8 cellular contexts compared by ENCODE assay signal in the genomic region with DNA sequence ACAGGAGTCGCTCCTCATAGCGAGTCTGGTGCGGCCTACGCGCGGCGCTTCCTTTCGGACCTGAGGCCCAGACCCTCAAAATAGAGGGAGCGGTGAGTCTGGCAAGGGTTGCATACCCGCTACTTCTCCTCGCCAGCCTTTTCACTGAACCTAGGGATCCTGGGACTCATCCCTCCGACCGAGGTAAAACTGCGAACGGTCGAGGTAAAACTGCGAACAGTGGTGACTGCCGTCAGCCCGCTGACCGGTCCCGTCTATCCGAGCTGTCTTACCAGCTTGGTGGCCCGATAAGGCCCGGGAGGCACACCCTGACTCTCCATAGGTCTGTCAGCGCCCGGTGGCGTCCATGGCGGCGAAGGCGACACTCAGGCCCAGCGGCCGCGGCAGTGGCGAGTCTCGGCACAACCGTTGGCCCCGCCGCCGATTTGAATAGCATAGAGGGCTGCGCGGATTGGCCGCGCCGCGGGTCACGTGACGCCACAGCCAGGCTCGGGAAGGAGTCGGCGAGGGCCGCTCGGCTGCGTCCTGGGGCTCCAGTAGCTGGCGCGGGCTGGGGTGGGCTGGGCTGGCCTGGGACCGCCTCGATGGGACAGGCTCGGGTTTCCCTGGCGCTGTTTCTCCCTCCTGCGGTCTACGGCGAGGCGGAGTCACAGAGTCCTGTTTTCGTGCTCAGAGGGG. TPM values are rescaled to one million over a fixed set of nuclear protein-coding genes. Genes with fewer than 3 reads are reported as not detected.
DNase-seq lines count a peak whose midpoint lies in the region; ATAC-seq and TF ChIP-seq lines count a peak whose summit lies in the region.

A gene with protein sequence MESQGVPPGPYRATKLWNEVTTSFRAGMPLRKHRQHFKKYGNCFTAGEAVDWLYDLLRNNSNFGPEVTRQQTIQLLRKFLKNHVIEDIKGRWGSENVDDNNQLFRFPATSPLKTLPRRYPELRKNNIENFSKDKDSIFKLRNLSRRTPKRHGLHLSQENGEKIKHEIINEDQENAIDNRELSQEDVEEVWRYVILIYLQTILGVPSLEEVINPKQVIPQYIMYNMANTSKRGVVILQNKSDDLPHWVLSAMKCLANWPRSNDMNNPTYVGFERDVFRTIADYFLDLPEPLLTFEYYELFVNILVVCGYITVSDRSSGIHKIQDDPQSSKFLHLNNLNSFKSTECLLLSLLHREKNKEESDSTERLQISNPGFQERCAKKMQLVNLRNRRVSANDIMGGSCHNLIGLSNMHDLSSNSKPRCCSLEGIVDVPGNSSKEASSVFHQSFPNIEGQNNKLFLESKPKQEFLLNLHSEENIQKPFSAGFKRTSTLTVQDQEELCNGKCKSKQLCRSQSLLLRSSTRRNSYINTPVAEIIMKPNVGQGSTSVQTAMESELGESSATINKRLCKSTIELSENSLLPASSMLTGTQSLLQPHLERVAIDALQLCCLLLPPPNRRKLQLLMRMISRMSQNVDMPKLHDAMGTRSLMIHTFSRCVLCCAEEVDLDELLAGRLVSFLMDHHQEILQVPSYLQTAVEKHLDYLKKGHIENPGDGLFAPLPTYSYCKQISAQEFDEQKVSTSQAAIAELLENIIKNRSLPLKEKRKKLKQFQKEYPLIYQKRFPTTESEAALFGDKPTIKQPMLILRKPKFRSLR (minus strand): TSS at position 403 of the 678 bp plus-strand sequence. CDS start 83 bp downstream, at position 320.

- peak within 1 kb of the TSS; percentile 44 to 69 (median 62) for H3K4me3 ChIP-seq in Peyer's patch

- H3K27me3 ChIP-seq in Peyer's patch = no peaks in the 10 kb centered on the region

- no peak for TF ChIP-seq POLR2A in Peyer's patch (IDR thresholded peaks at IDR 0.05)

- H3K4me1 Mint-ChIP-seq in activated T-helper 1 cell treated with anti-CD3 and anti-CD28 coated beads, Interleukin-12 subunit alpha, Interleukin-12 subunit beta, Interleukin-2, Interleukin-4 antibody, amounts not matched to agents 30 ng/mL and 10 ng/mL and 1 ng/mL, durations not matched to agents 14 hours and 24 hours and 36 hours (ENCODE audit: low read depth) = peaks cover 27% of the 10 kb centered on the region
- peaks cover 24% of the 10 kb centered on the region in 2 donors for H3K4me1 Mint-ChIP-seq in natural killer cell treated with Interleukin-12 subunit alpha and Interleukin-12 subunit beta and Interleukin-15 and Interleukin-18, amount 100 ng/mL, for 72 hours (ENCODE audit: low read depth in 2 of 2)

- no peak within 1 kb of the TSS for H3K27ac ChIP-seq in Peyer's patch

- peak; percentile 95 for ATAC-seq in GM21723 (IDR thresholded peaks at IDR 0.05; ENCODE audit: unreplicated experiment)
- ATAC-seq in natural killer cell treated with Interleukin-12 subunit alpha and Interleukin-12 subunit beta and Interleukin-15 and Interleukin-18, amount 100 ng/mL, for 72 hours = peak; percentile 98 to 99

- peak in 1 of 6 experiments; percentile 8 for TF ChIP-seq CTCF in Peyer's patch (IDR thresholded peaks at IDR 0.05)

- H3K9me3 ChIP-seq in Peyer's patch = no peaks in the 10 kb centered on the region

- H3K4me3 Mint-ChIP-seq in activated T-helper 1 cell treated with anti-CD3 and anti-CD28 coated beads, Interleukin-12 subunit alpha, Interleukin-12 subunit beta, Interleukin-2, Interleukin-4 antibody, amounts not matched to agents 30 ng/mL and 10 ng/mL and 1 ng/mL, durations not matched to agents 14 hours and 24 hours and 36 hours = peak within 1 kb of the TSS; percentile 92
- H3K4me3 Mint-ChIP-seq in natural killer cell treated with Interleukin-12 subunit alpha and Interleukin-12 subunit beta and Interleukin-15 and Interleukin-18, amount 100 ng/mL, for 72 hours = peak within 1 kb of the TSS; percentile 82

- H3K36me3 ChIP-seq in Peyer's patch = no peaks in the 10 kb centered on the region

- intact Hi-C loops in activated T-helper 1 cell treated with anti-CD3 and anti-CD28 coated beads, Interleukin-12 subunit alpha, Interleukin-12 subunit beta, Interleukin-2, Interleukin-4 antibody, amounts not matched to agents 30 ng/mL and 10 ng/mL and 1 ng/mL, durations not matched to agents 14 hours and 24 hours and 36 hours (cut with micrococcal nuclease) = loop anchor here (1.0 to 5.0 kb wide), 4 partner anchors 10 to 1725 kb away; partner anchors contain the start of gene SRSF11

- H3K9me3 Mint-ChIP-seq in activated T-helper 1 cell treated with anti-CD3 and anti-CD28 coated beads, Interleukin-12 subunit alpha, Interleukin-12 subunit beta, Interleukin-2, Interleukin-4 antibody, amounts not matched to agents 30 ng/mL and 10 ng/mL and 1 ng/mL, durations not matched to agents 14 hours and 24 hours and 36 hours = no peaks in the 10 kb centered on the region
- H3K9me3 Mint-ChIP-seq in natural killer cell treated with Interleukin-12 subunit alpha and Interleukin-12 subunit beta and Interleukin-15 and Interleukin-18, amount 100 ng/mL, for 72 hours = no peaks in the 10 kb centered on the region

- DNase-seq in DMS79 (lab: John Stamatoyannopoulos, UW) = peak; percentile 88
- DNase-seq in KG1 (lab: John Stamatoyannopoulos, UW) = peak; percentile 80
- peak; percentile 71 to 96 (median 94) for DNase-seq in Peyer's patch
- peak; percentile 84 for DNase-seq in activated T-helper 1 cell treated with anti-CD3 and anti-CD28 coated beads, Interleukin-12 subunit alpha, Interleukin-12 subunit beta, Interleukin-2, Interleukin-4 antibody, amounts not matched to agents 30 ng/mL and 10 ng/mL and 1 ng/mL, durations not matched to agents 14 hours and 24 hours and 36 hours (ENCODE audit: low spot score)
- DNase-seq in fibroblast of peridontal ligament (ENCODE audit: extremely low read depth) = peak; percentile 90
- peak; percentile 89 for DNase-seq in natural killer cell treated with Interleukin-12 subunit alpha and Interleukin-12 subunit beta and Interleukin-15 and Interleukin-18, amount 100 ng/mL, for 72 hours (ENCODE audit: low spot score)
- DNase-seq in stimulated activated naive CD4-positive, alpha-beta T cell treated with Interleukin-2 at 50 U/mL for 16 hours (lab: John Stamatoyannopoulos, UW) = peak; percentile 75

- peak within 1 kb of the TSS; percentile 81 for H3K27ac Mint-ChIP-seq in activated T-helper 1 cell treated with anti-CD3 and anti-CD28 coated beads, Interleukin-12 subunit alpha, Interleukin-12 subunit beta, Interleukin-2, Interleukin-4 antibody, amounts not matched to agents 30 ng/mL and 10 ng/mL and 1 ng/mL, durations not matched to agents 14 hours and 24 hours and 36 hours
- peak within 1 kb of the TSS; percentile 58 to 78 for H3K27ac Mint-ChIP-seq in natural killer cell treated with Interleukin-12 subunit alpha and Interleukin-12 subunit beta and Interleukin-15 and Interleukin-18, amount 100 ng/mL, for 72 hours

- peaks cover 17% of the 10 kb centered on the region for H3K27me3 Mint-ChIP-seq in activated T-helper 1 cell treated with anti-CD3 and anti-CD28 coated beads, Interleukin-12 subunit alpha, Interleukin-12 subunit beta, Interleukin-2, Interleukin-4 antibody, amounts not matched to agents 30 ng/mL and 10 ng/mL and 1 ng/mL, durations not matched to agents 14 hours and 24 hours and 36 hours (ENCODE audit: insufficient read depth)
- H3K27me3 Mint-ChIP-seq in natural killer cell treated with Interleukin-12 subunit alpha and Interleukin-12 subunit beta and Interleukin-15 and Interleukin-18, amount 100 ng/mL, for 72 hours = peaks cover 0 to 4% of the 10 kb centered on the region in 2 donors

- H3K4me1 ChIP-seq in Peyer's patch = peaks cover 0 to 9% (median 2%) of the 10 kb centered on the region in 4 donors

- peaks cover 7% of the 10 kb centered on the region for H3K36me3 Mint-ChIP-seq in activated T-helper 1 cell treated with anti-CD3 and anti-CD28 coated beads, Interleukin-12 subunit alpha, Interleukin-12 subunit beta, Interleukin-2, Interleukin-4 antibody, amounts not matched to agents 30 ng/mL and 10 ng/mL and 1 ng/mL, durations not matched to agents 14 hours and 24 hours and 36 hours (ENCODE audit: low read depth)
- peaks cover 6% of the 10 kb centered on the region for H3K36me3 Mint-ChIP-seq in natural killer cell treated with Interleukin-12 subunit alpha and Interleukin-12 subunit beta and Interleukin-15 and Interleukin-18, amount 100 ng/mL, for 72 hours

RNA-seq across cellular contexts. Expression of the gene that starts here (rescaled TPM):
- total RNA-seq in Peyer's patch = 1 to 10 TPM; 1.1 to 9.1 (median 2.0) TPM
- total RNA-seq in activated T-helper 1 cell treated with anti-CD3 and anti-CD28 coated beads, Interleukin-12 subunit alpha, Interleukin-12 subunit beta, Interleukin-2, Interleukin-4 antibody, amounts not matched to agents 30 ng/mL and 10 ng/mL and 1 ng/mL, durations not matched to agents 14 hours and 24 hours and 36 hours = 10.0 and 11.3 TPM in 2 replicates
- total RNA-seq in natural killer cell treated with Interleukin-12 subunit alpha and Interleukin-12 subunit beta and Interleukin-15 and Interleukin-18, amount 100 ng/mL, for 72 hours = 10 to 100 TPM; 10.7 to 20.9 TPM
